Comparison of ENCODE assay signal across 27 cellular contexts in the genomic region with DNA sequence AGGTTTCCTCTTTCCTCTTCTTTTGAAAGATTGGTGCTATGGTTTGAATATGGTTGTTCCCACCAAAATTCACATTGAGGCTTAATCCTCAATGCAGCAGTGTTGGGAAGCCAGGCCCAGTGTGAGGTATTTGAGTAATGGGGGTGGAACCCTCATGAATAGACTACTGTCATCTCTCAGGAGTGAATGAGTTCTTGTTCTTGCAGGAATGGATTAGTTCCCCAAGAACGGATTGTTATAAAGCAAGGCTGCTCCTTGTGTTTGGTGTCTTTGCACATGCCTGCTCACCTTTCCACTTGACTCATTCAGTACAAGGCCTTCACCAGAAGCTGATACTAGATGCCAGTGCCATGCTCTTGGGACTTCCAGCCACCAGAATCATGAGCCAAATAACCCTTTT.
"Had no signal": no experiment of that assay in that cellular context is flagged by ENCODE, and none has a peak within 500 bp of the region (broad histone marks: within the 10 kb centered on the region; RNA-seq: fewer than 3 reads in every experiment).

No MANE protein-coding gene starts in this region.

- ATAC-seq: activated naive CD4-positive, alpha-beta T cell treated with anti-CD3 and anti-CD28 coated beads, Interleukin-2, amount 50 U/mL, for 72 hours; activated naive CD8-positive, alpha-beta T cell treated with anti-CD3 and anti-CD28 coated beads, Interleukin-2, amount 50 U/mL, for 24 hours; activated T-cell treated with anti-CD3 and anti-CD28 coated beads, Interleukin-2, amount 50 U/mL, for 4 hours; body of pancreas; Panc1; T-helper 17 cell had no signal

- FAIRE-seq: bronchial epithelial cell, TTC549 had no signal

- DNase-seq: activated CD4-positive, alpha-beta memory T cell treated with anti-CD3 and anti-CD28 coated beads for 36 hours; activated CD4-positive, alpha-beta T cell treated with anti-CD3 and anti-CD28 coated beads, Interleukin-2, amount 10 ng/mL, durations not matched to agents 7 days and 5 days; activated CD4-positive, CD25-positive, alpha-beta regulatory T cell; activated CD8-positive, alpha-beta memory T cell treated with anti-CD3 and anti-CD28 coated beads for 24 hours; activated effector memory CD4-positive, alpha-beta T cell treated with anti-CD3 and anti-CD28 coated beads, Interleukin-2, amount 50 U/mL, for 16 hours; activated naive CD4-positive, alpha-beta T cell treated with Interleukin-2 at 50 U/mL for 16 hours; activated naive CD8-positive, alpha-beta T cell treated with anti-CD3 and anti-CD28 coated beads, Interleukin-2, amount 50 U/mL, for 24 hours; activated T-cell treated with anti-CD3 and anti-CD28 coated beads, Interleukin-2, amount 50 U/mL, for 4 hours; amniotic stem cell; body of pancreas; MM.1S; NCI-H1105; NCI-H1436; NCI-H1694 treated with DMSO at 0.1 percent for 48 hours; NCI-H2029 treated with DMSO at 0.1 percent for 48 hours; NCI-H226; NCI-H526; NCI-H82; NK-92 treated with Interleukin-12 subunit alpha and Interleukin-12 subunit beta, amount 100 ng/mL, for 24 hours; OCI-M1; SHP77; T-helper 17 cell; T1000 had no signal
